Comparison of ENCODE assay signal across 23 cellular contexts in the genomic region with DNA sequence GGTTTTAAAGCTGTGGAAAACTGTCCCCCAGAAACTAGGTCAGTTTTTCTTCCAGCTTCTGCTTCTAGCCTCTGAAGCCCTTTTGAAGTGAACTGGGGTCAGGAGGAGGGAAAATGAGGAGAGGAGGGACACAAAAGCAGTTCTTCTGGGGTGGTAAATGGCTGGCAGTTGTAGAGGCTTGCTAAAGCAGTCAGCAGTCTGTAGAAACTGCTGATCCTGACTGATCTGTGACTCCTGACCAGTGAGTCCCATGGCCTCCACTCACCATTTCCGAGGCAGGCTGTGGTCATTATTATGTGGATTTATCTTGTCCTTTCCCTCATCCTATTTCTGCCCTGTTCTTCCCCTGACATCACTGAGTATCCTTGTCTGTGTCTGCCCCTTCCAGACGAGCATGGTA.
"Had no signal": no experiment of that assay in that cellular context is flagged by ENCODE, and none has a peak within 500 bp of the region (broad histone marks: within the 10 kb centered on the region; RNA-seq: fewer than 3 reads in every experiment).

No MANE protein-coding gene starts in this region.

- H3K27ac Mint-ChIP-seq: activated B cell treated with CpG ODN at 0.5 μM for 24 hours; activated CD4-positive, alpha-beta T cell treated with anti-CD3 and anti-CD28 coated beads, Interleukin-2, amount 10 ng/mL, durations not matched to agents 24 days and 14 days; activated CD8-positive, alpha-beta memory T cell treated with anti-CD3 and anti-CD28 coated beads, Interleukin-2, amount 10 ng/mL, durations not matched to agents 7 days and 5 days; activated naive CD4-positive, alpha-beta T cell treated with anti-CD3 and anti-CD28 coated beads, Interleukin-2, amount 10 ng/mL, durations not matched to agents 7 days and 5 days; activated naive CD8-positive, alpha-beta T cell treated with anti-CD3 and anti-CD28 coated beads for 36 hours; activated T-helper 17 cell treated with anti-CD3 and anti-CD28 coated beads, Interleukin-2, amount 50 U/mL, for 72 hours; T-cell had no signal

- H3K4me3 Mint-ChIP-seq: activated B cell treated with CpG ODN at 0.5 μM for 24 hours; activated CD4-positive, alpha-beta T cell treated with anti-CD3 and anti-CD28 coated beads, Interleukin-2, amount 10 ng/mL, durations not matched to agents 24 days and 14 days; activated CD8-positive, alpha-beta memory T cell treated with anti-CD3 and anti-CD28 coated beads, Interleukin-2, amount 10 ng/mL, durations not matched to agents 7 days and 5 days; activated naive CD4-positive, alpha-beta T cell treated with anti-CD3 and anti-CD28 coated beads, Interleukin-2, amount 10 ng/mL, durations not matched to agents 7 days and 5 days; activated naive CD8-positive, alpha-beta T cell treated with anti-CD3 and anti-CD28 coated beads for 36 hours; activated T-cell treated with anti-CD3 and anti-CD28 coated beads, Interleukin-2, amount 50 U/mL, for 4 hours; activated T-helper 17 cell treated with anti-CD3 and anti-CD28 coated beads, Interleukin-2, amount 50 U/mL, for 72 hours; T-cell had no signal

- ATAC-seq: activated CD8-positive, alpha-beta memory T cell treated with anti-CD3 and anti-CD28 coated beads, Interleukin-2, amount 10 ng/mL, durations not matched to agents 7 days and 5 days; activated T-cell treated with anti-CD3 and anti-CD28 coated beads, Interleukin-2, amount 50 U/mL, for 4 hours; activated T-helper 17 cell treated with anti-CD3 and anti-CD28 coated beads, Interleukin-2, amount 50 U/mL, for 72 hours; T-cell had no signal

- H3K36me3 Mint-ChIP-seq: activated CD8-positive, alpha-beta memory T cell treated with anti-CD3 and anti-CD28 coated beads, Interleukin-2, amount 10 ng/mL, durations not matched to agents 7 days and 5 days; activated naive CD4-positive, alpha-beta T cell treated with anti-CD3 and anti-CD28 coated beads, Interleukin-2, amount 10 ng/mL, durations not matched to agents 7 days and 5 days; activated naive CD8-positive, alpha-beta T cell treated with anti-CD3 and anti-CD28 coated beads for 36 hours; T-cell had no signal

- H3K27me3 Mint-ChIP-seq: activated naive CD8-positive, alpha-beta T cell treated with anti-CD3 and anti-CD28 coated beads for 36 hours had no signal

- H3K4me1 Mint-ChIP-seq: activated B cell treated with CpG ODN at 0.5 μM for 24 hours; activated CD4-positive, alpha-beta T cell treated with anti-CD3 and anti-CD28 coated beads, Interleukin-2, amount 10 ng/mL, durations not matched to agents 24 days and 14 days; activated CD8-positive, alpha-beta memory T cell treated with anti-CD3 and anti-CD28 coated beads, Interleukin-2, amount 10 ng/mL, durations not matched to agents 7 days and 5 days; activated naive CD4-positive, alpha-beta T cell treated with anti-CD3 and anti-CD28 coated beads, Interleukin-2, amount 10 ng/mL, durations not matched to agents 7 days and 5 days; activated naive CD8-positive, alpha-beta T cell treated with anti-CD3 and anti-CD28 coated beads for 36 hours; activated T-helper 17 cell treated with anti-CD3 and anti-CD28 coated beads, Interleukin-2, amount 50 U/mL, for 72 hours; T-cell had no signal

- H3K9me3 Mint-ChIP-seq: activated B cell treated with CpG ODN at 0.5 μM for 24 hours; activated CD4-positive, alpha-beta T cell treated with anti-CD3 and anti-CD28 coated beads, Interleukin-2, amount 10 ng/mL, durations not matched to agents 24 days and 14 days; activated naive CD4-positive, alpha-beta T cell treated with anti-CD3 and anti-CD28 coated beads, Interleukin-2, amount 10 ng/mL, durations not matched to agents 7 days and 5 days; activated naive CD8-positive, alpha-beta T cell treated with anti-CD3 and anti-CD28 coated beads for 36 hours; activated T-cell treated with anti-CD3 and anti-CD28 coated beads, Interleukin-2, amount 50 U/mL, for 4 hours; activated T-helper 17 cell treated with anti-CD3 and anti-CD28 coated beads, Interleukin-2, amount 50 U/mL, for 72 hours; T-cell had no signal

- DNase-seq: activated B cell treated with CpG ODN at 0.5 μM for 24 hours; activated CD4-positive, alpha-beta T cell treated with anti-CD3 and anti-CD28 coated beads for 1 hour; activated CD4-positive, alpha-beta T cell treated with anti-CD3 and anti-CD28 coated beads, Interleukin-2, amount 10 ng/mL, durations not matched to agents 24 days and 14 days; activated CD4-positive, alpha-beta T cell treated with anti-CD3 and anti-CD28 coated beads, Interleukin-2, amount 50 U/mL, for 48 hours; activated CD8-positive, alpha-beta memory T cell treated with anti-CD3 and anti-CD28 coated beads, Interleukin-2, amount 10 ng/mL, durations not matched to agents 7 days and 5 days; activated gamma-delta T cell treated with Interleukin-2 at 50 U/mL for 16 hours; activated naive CD4-positive, alpha-beta T cell treated with anti-CD3 and anti-CD28 coated beads, Interleukin-2, amount 10 ng/mL, durations not matched to agents 7 days and 5 days; activated naive CD8-positive, alpha-beta T cell treated with anti-CD3 and anti-CD28 coated beads for 36 hours; activated T-cell treated with anti-CD3 and anti-CD28 coated beads, Interleukin-2, amount 50 U/mL, for 4 hours; IMR-90; Kasumi-1; KBM-7; NCI-H1048; NCI-H1930; NCI-H2171; NCI-H2227 treated with DMSO at 0.1 percent for 48 hours; NCI-H526; NCI-H82; SIG-M5; T-cell; T-helper 2 cell; T1000 had no signal
